ENCODE assay signal across 33 cellular contexts in the genomic region with DNA sequence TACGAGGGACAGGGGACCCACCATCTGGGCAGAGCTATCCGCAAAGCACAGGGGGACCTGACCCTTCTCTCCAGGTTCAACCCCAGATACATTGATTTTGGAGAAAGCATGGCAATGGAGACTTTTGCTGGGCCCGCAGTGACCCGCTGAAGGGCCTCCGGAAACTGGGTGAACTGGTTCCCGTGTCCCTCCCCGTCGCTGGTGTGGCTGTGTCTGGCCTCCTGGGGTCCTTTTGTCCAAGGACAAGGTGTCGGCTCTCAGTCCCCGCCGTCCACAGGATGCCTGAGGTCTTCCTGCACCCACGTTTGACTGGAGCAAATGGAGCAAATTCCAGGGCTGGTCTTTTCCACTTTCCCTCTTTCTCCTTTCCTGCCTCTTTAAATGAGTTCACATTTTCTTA.
"Had no signal": no experiment of that assay in that cellular context is flagged by ENCODE, and none has a peak within 500 bp of the region (broad histone marks: within the 10 kb centered on the region; RNA-seq: fewer than 3 reads in every experiment).

No MANE protein-coding gene starts in this region.

- ATAC-seq: activated naive CD8-positive, alpha-beta T cell treated with anti-CD3 and anti-CD28 coated beads, Interleukin-2, amount 50 U/mL, for 24 hours had no signal

- H3K4me1 Mint-ChIP-seq: activated B cell treated with CpG ODN at 0.5 μM for 24 hours; activated naive CD8-positive, alpha-beta T cell treated with anti-CD3 and anti-CD28 coated beads, Interleukin-2, amount 50 U/mL, for 24 hours; central memory CD8-positive, alpha-beta T cell had no signal

- FAIRE-seq: RCC 7860 had no signal

- H3K4me2 ChIP-seq: KMS-11, PC-9 had no signal

- H3K4me3 ChIP-seq: cardiac muscle cell, PC-9 had no signal

- H3K27ac Mint-ChIP-seq: activated B cell treated with CpG ODN at 0.5 μM for 24 hours; activated CD4-positive, alpha-beta memory T cell treated with anti-CD3 and anti-CD28 coated beads for 36 hours; activated naive CD4-positive, alpha-beta T cell treated with anti-CD3 and anti-CD28 coated beads for 36 hours; activated naive CD8-positive, alpha-beta T cell; activated naive CD8-positive, alpha-beta T cell treated with anti-CD3 and anti-CD28 coated beads, Interleukin-2, amount 50 U/mL, for 24 hours; activated T-helper 2 cell treated with anti-CD3 and anti-CD28 coated beads, Interferon-gamma antibody, Interleukin-2, Interleukin-4, amounts not matched to agents 10 μg/mL and 5 μg/mL and 100 μg/mL, durations not matched to agents 14 hours and 24 hours and 36 hours had no signal

- H3K9me3 Mint-ChIP-seq: activated B cell treated with CpG ODN at 0.5 μM for 24 hours; activated CD4-positive, alpha-beta memory T cell treated with anti-CD3 and anti-CD28 coated beads for 36 hours; activated naive CD4-positive, alpha-beta T cell treated with anti-CD3 and anti-CD28 coated beads for 36 hours; activated naive CD8-positive, alpha-beta T cell treated with anti-CD3 and anti-CD28 coated beads, Interleukin-2, amount 50 U/mL, for 24 hours; activated T-helper 2 cell treated with anti-CD3 and anti-CD28 coated beads, Interferon-gamma antibody, Interleukin-2, Interleukin-4, amounts not matched to agents 10 μg/mL and 5 μg/mL and 100 μg/mL, durations not matched to agents 14 hours and 24 hours and 36 hours; central memory CD8-positive, alpha-beta T cell had no signal

- H3K4me3 Mint-ChIP-seq: activated B cell treated with CpG ODN at 0.5 μM for 24 hours; activated CD4-positive, alpha-beta memory T cell treated with anti-CD3 and anti-CD28 coated beads for 36 hours; activated naive CD4-positive, alpha-beta T cell treated with anti-CD3 and anti-CD28 coated beads for 36 hours; activated naive CD8-positive, alpha-beta T cell; activated naive CD8-positive, alpha-beta T cell treated with anti-CD3 and anti-CD28 coated beads, Interleukin-2, amount 50 U/mL, for 24 hours; central memory CD8-positive, alpha-beta T cell had no signal

- H2AFZ ChIP-seq: PC-9 had no signal

- H3K9ac ChIP-seq: KMS-11 had no signal

- H3K36me3 Mint-ChIP-seq: activated CD4-positive, alpha-beta memory T cell treated with anti-CD3 and anti-CD28 coated beads for 36 hours; activated naive CD8-positive, alpha-beta T cell had no signal

- H3K27ac ChIP-seq: cardiac muscle cell, KMS-11, PC-9, RWPE1, VCaP had no signal

- DNase-seq: activated B cell treated with CpG ODN at 0.5 μM for 24 hours; activated CD4-positive, alpha-beta memory T cell treated with anti-CD3 and anti-CD28 coated beads for 36 hours; activated CD4-positive, alpha-beta T cell treated with anti-CD3 and anti-CD28 coated beads for 4 hours; activated CD4-positive, alpha-beta T cell treated with anti-CD3 and anti-CD28 coated beads, Interleukin-2, amount 50 U/mL, for 1 hour; activated CD4-positive, CD25-positive, alpha-beta regulatory T cell treated with anti-CD3 and anti-CD28 coated beads, Interleukin-2, amount 50 U/mL, for 72 hours; activated CD8-positive, alpha-beta memory T cell treated with anti-CD3 and anti-CD28 coated beads, Interleukin-2, amount 50 U/mL, for 4 hours; activated gamma-delta T cell treated with Interleukin-2 at 50 U/mL for 16 hours; activated naive CD4-positive, alpha-beta T cell treated with anti-CD3 and anti-CD28 coated beads for 36 hours; activated naive CD8-positive, alpha-beta T cell treated with anti-CD3 and anti-CD28 coated beads, Interleukin-2, amount 50 U/mL, for 24 hours; activated T-cell treated with anti-CD3 and anti-CD28 coated beads for 4 hours; activated T-cell treated with anti-CD3 and anti-CD28 coated beads, Interleukin-2, amount 50 U/mL, for 48 hours; anterior cingulate cortex; MM.1S; NCI-H1092; NCI-H1436 treated with DMSO at 0.1 percent for 48 hours; NCI-H1694 treated with DMSO at 0.1 percent for 48 hours; NCI-H2029; NCI-H345; NCI-H524 treated with DMSO at 0.1 percent for 48 hours; PC-9; Right ventricle myocardium superior; SW 1271; T-helper 1 cell; T-helper 2 cell; T-helper 9 cell had no signal

- H3K27me3 Mint-ChIP-seq: central memory CD8-positive, alpha-beta T cell had no signal

- H3K27me3 ChIP-seq: cardiac muscle cell had no signal
